Comparison of ENCODE assay signal across 9 cellular contexts in the genomic region with DNA sequence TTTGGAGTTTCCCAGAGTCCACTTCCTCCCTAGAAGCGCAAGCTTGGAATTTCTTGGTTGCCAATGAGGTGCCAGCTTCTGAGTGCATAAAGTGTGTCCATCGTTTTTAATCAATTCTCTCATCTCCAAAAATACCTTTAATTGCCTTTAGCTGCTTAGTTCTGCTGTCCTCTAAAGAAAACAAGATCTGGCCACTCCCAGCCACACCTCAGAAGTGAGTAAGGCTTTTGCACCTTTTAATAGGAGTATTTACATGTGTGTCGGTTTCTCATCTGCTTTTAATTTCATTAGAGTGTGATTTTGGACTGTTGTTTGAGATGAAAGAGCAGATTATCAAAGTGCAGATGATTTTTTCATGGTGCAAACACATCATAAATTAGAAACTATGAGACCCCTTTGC. TPM values are rescaled to one million over a fixed set of nuclear protein-coding genes. Genes with fewer than 3 reads are reported as not detected.
A peak's percentile ranks its signal among the peaks of the same experiment; 100 is the strongest.
DNase-seq lines count a peak whose midpoint lies in the region; FAIRE-seq and TF ChIP-seq lines count a peak whose summit lies in the region.
"Had no signal": no experiment of that assay in that cellular context is flagged by ENCODE, and none has a peak within 500 bp of the region (broad histone marks: within the 10 kb centered on the region; RNA-seq: fewer than 3 reads in every experiment).

No MANE protein-coding gene starts in this region.

- H3K14ac ChIP-seq in H1 (ENCODE audit: insufficient read length) (no peak overlapping the region), neuronal stem cell (ENCODE audit: low read length) (no peak overlapping the region)

- peaks cover 71 to 100% (median 90%) of the 10 kb centered on the region in 10 experiments for H3K4me1 ChIP-seq in BLaER1 treated with 17β-estradiol and CSF1 and Interleukin-3, amounts not matched to agents 10 nM and 100 nM
- peaks cover 98% of the 10 kb centered on the region for H3K4me1 ChIP-seq in OCI-LY3 (ENCODE audit: low read length)
- H3K4me1 ChIP-seq in H1 (replicated peaks in 1 of 4; ENCODE audit: control insufficient read depth in 3 of 4, insufficient read depth in 4 of 4, low read length in 3 of 4), result peaks cover 2 to 9% (median 6%) of the 10 kb centered on the region in 4 experiments; a peak in 5 of 7 replicates
- peaks cover 3 to 12% of the 10 kb centered on the region in 2 donors for H3K4me1 ChIP-seq in neuronal stem cell (ENCODE audit: control insufficient read depth in 2 of 2, insufficient read depth in 1 of 2, low read depth in 1 of 2, low read length in 2 of 2)

- peak overlapping the region in 5 of 11 experiments; percentile 2 to 23 (median 15); a peak in 5 of 22 replicates for H3K27ac ChIP-seq in BLaER1 treated with 17β-estradiol and CSF1 and Interleukin-3, amounts not matched to agents 10 nM and 100 nM
- H3K27ac ChIP-seq in OCI-LY3 (ENCODE audit: low read length) (peak overlapping the region; percentile 17), H1 (ENCODE audit: low read depth, low read length) (no peak overlapping the region), neuronal stem cell (replicated peaks; ENCODE audit: low read length) (no peak overlapping the region), brain microvascular endothelial cell (no peak overlapping the region)

- CTCF ChIA-PET in H1 (lab: Charles Lee; ENCODE audit: partially characterized antibody), result interaction anchor here (0.7 to 1.7 kb wide), 3 partner anchors 9 to 14 kb away, joined by 3 to 5 read pairs (median 4); no protein-coding TSS in a partner anchor

- no peak for TF ChIP-seq CTCF in OCI-LY3 (IDR thresholded peaks at IDR 0.05; ENCODE audit: low read depth, low read length)
- no peak for TF ChIP-seq CTCF in H1 (IDR thresholded peaks at IDR 0.05; ENCODE audit: control extremely low read depth in 1 of 3, insufficient read depth in 1 of 3, low read depth in 1 of 3, low read length in 3 of 3)
- TF ChIP-seq CTCF in brain microvascular endothelial cell (IDR thresholded peaks at IDR 0.05; ENCODE audit: low read depth, low read length, missing control alignments), result no peak

- H2AK5ac ChIP-seq in H1 (ENCODE audit: low read depth, low read length) (no peak overlapping the region), neuronal stem cell (ENCODE audit: low read depth, low read length) (no peak overlapping the region)

- DNase-seq in H1 (ENCODE audit: low read depth in 1 of 2, low spot score in 2 of 2), result no peak
- no peak for DNase-seq in neuronal stem cell (ENCODE audit: low spot score)
- no peak for DNase-seq in ecto neural progenitor cell (ENCODE audit: low spot score)
- no peak for DNase-seq in ACHN
- no peak for DNase-seq in AG08395 (ENCODE audit: low spot score)
- DNase-seq in brain microvascular endothelial cell, result no peak
- DNase-seq: thyroid gland had no signal

- peaks cover 24 to 92% (median 81%) of the 10 kb centered on the region in 11 experiments for H3K36me3 ChIP-seq in BLaER1 treated with 17β-estradiol and CSF1 and Interleukin-3, amounts not matched to agents 10 nM and 100 nM
- H3K36me3 ChIP-seq in OCI-LY3 (replicated peaks; ENCODE audit: low read depth, low read length) (peaks cover 84% of the 10 kb centered on the region), H1 (ENCODE audit: control insufficient read depth in 2 of 4, insufficient read depth in 4 of 4, low read length in 3 of 4) (no peaks in the 10 kb centered on the region), neuronal stem cell (replicated peaks in 1 of 2; ENCODE audit: control insufficient read depth in 2 of 2, insufficient read depth in 2 of 2, low read length in 2 of 2) (no peaks in the 10 kb centered on the region), brain microvascular endothelial cell (replicated peaks) (no peaks in the 10 kb centered on the region)
- H3K36me3 ChIP-seq: thyroid gland had no signal

- no peak overlapping the region for H3K4me3 ChIP-seq in BLaER1 treated with 17β-estradiol and CSF1 and Interleukin-3, amounts not matched to agents 10 nM and 100 nM
- H3K4me3 ChIP-seq in OCI-LY3 (ENCODE audit: low read length) (no peak overlapping the region), H1 (ENCODE audit: extremely low read depth in 1 of 4, insufficient read depth in 2 of 4, low read depth in 3 of 4, low read length in 4 of 4) (no peak overlapping the region), neuronal stem cell (ENCODE audit: low read length in 2 of 2) (no peak overlapping the region), brain microvascular endothelial cell (ENCODE audit: low read depth, low read length) (no peak overlapping the region)
- H3K4me3 ChIP-seq: thyroid gland had no signal

- in situ Hi-C loops in ACHN (cut with HindIII; ENCODE audit: low pct_ligation_motif_present, low pct_unique_long_range_greater_than_20kb, low sequenced_read_pairs), result no loop called here
- in situ Hi-C loops in brain microvascular endothelial cell (cut with HindIII; ENCODE audit: low pct_ligation_motif_present, low sequenced_read_pairs), result no loop called here

- H3K9me3 ChIP-seq in BLaER1 treated with 17β-estradiol and CSF1 and Interleukin-3, amounts not matched to agents 10 nM and 100 nM (replicated peaks in 1 of 11), result peaks cover 0 to 12% (median 9%) of the 10 kb centered on the region in 11 experiments; a peak in 9 of 22 replicates
- no peaks in the 10 kb centered on the region for H3K9me3 ChIP-seq in OCI-LY3 (ENCODE audit: insufficient read depth, low read length)
- H3K9me3 ChIP-seq in H1 (ENCODE audit: insufficient read depth in 2 of 2, low read depth in 1 of 2, low read length in 1 of 2), result no peaks in the 10 kb centered on the region
- no peaks in the 10 kb centered on the region for H3K9me3 ChIP-seq in neuronal stem cell (replicated peaks in 1 of 2; ENCODE audit: control insufficient read depth in 2 of 2, insufficient read depth in 1 of 2, low read depth in 1 of 2, low read length in 2 of 2)
- H3K9me3 ChIP-seq: thyroid gland had no signal

- H4K5ac ChIP-seq in H1 (ENCODE audit: insufficient read length, low read depth, low read length), result no peak overlapping the region

- H2BK12ac ChIP-seq in H1 (ENCODE audit: low read depth, low read length) (no peak overlapping the region), neuronal stem cell (ENCODE audit: low read length) (no peak overlapping the region)

- peaks cover 44 to 98% (median 96%) of the 10 kb centered on the region in 11 experiments; a peak in 21 of 22 replicates for H4K20me1 ChIP-seq in BLaER1 treated with 17β-estradiol and CSF1 and Interleukin-3, amounts not matched to agents 10 nM and 100 nM
- H4K20me1 ChIP-seq in OCI-LY3 (ENCODE audit: insufficient read depth, low read length), result peaks cover 100% of the 10 kb centered on the region
- no peaks in the 10 kb centered on the region for H4K20me1 ChIP-seq in H1 (replicated peaks in 1 of 2; ENCODE audit: control insufficient read depth in 1 of 2, insufficient read depth in 2 of 2, low read length in 2 of 2)

- no peaks in the 10 kb centered on the region for H3K27me3 ChIP-seq in BLaER1 treated with 17β-estradiol and CSF1 and Interleukin-3, amounts not matched to agents 10 nM and 100 nM
- no peaks in the 10 kb centered on the region for H3K27me3 ChIP-seq in OCI-LY3 (ENCODE audit: low read depth, low read length)
- H3K27me3 ChIP-seq in H1 (replicated peaks in 1 of 4; ENCODE audit: control insufficient read depth in 3 of 4, extremely low read depth in 1 of 4, insufficient read depth in 3 of 4, low read length in 3 of 4), result no peaks in the 10 kb centered on the region
- H3K27me3 ChIP-seq in neuronal stem cell (ENCODE audit: control insufficient read depth in 3 of 3, insufficient read depth in 3 of 3, low read depth in 1 of 3, low read length in 3 of 3), result no peaks in the 10 kb centered on the region
- no peaks in the 10 kb centered on the region for H3K27me3 ChIP-seq in brain microvascular endothelial cell (replicated peaks)
- H3K27me3 ChIP-seq: thyroid gland had no signal

- H3K56ac ChIP-seq in H1 (replicated peaks; ENCODE audit: insufficient read length, low read depth, low read length), result no peak overlapping the region

- H3K4me2 ChIP-seq in BLaER1 treated with 17β-estradiol and CSF1 and Interleukin-3, amounts not matched to agents 10 nM and 100 nM, result peak overlapping the region; percentile 14 to 95 (median 31); a peak in 16 of 22 replicates
- H3K4me2 ChIP-seq in OCI-LY3 (ENCODE audit: low read length) (peak overlapping the region; percentile 26; the same call in 1 of the 2 replicates), H1 (ENCODE audit: insufficient read depth in 1 of 2, low read depth in 2 of 2, low read length in 2 of 2) (no peak overlapping the region), neuronal stem cell (ENCODE audit: insufficient read depth, low read length, poor library complexity, severe bottlenecking) (no peak overlapping the region)

- no peak overlapping the region for H2BK20ac ChIP-seq in H1 (ENCODE audit: low read length)

- POLR2A ChIA-PET in H1 (lab: Charles Lee; ENCODE audit: partially characterized antibody), result no interaction called here

- H3K23me2 ChIP-seq in H1 (ENCODE audit: low read depth, low read length), result peaks cover 1% of the 10 kb centered on the region; the same call in 1 of the 2 replicates

- H2BK15ac ChIP-seq in H1 (ENCODE audit: low read length) (no peak overlapping the region), neuronal stem cell (ENCODE audit: low read length) (no peak overlapping the region)

- FAIRE-seq in H1 (lab: Jason Lieb, UNC), result no peak

- H3K79me2 ChIP-seq in OCI-LY3 (ENCODE audit: low read length), result peaks cover 100% of the 10 kb centered on the region
- H3K79me2 ChIP-seq in H1 (ENCODE audit: control insufficient read depth in 1 of 2, insufficient read depth in 2 of 2, low read length in 2 of 2), result no peaks in the 10 kb centered on the region

- H2BK120ac ChIP-seq in H1 (replicated peaks; ENCODE audit: low read depth, low read length) (no peak overlapping the region), neuronal stem cell (ENCODE audit: low read depth, low read length) (no peak overlapping the region)

- H3K23ac ChIP-seq in H1 (ENCODE audit: insufficient read length), result no peak overlapping the region
- no peak overlapping the region for H3K23ac ChIP-seq in neuronal stem cell (ENCODE audit: low read depth, low read length, poor library complexity)

- TF ChIP-seq EP300 in H1 (IDR thresholded peaks at IDR 0.05; ENCODE audit: borderline replicate concordance in 1 of 2, low read depth in 2 of 2, low read length in 2 of 2), result no peak

- H3K18ac ChIP-seq in H1 (ENCODE audit: extremely low read depth, low read length), result no peak overlapping the region
- H3K18ac ChIP-seq in neuronal stem cell (ENCODE audit: low read length), result no peak overlapping the region

- no peak for TF ChIP-seq POLR2A in H1 (IDR thresholded peaks at IDR 0.05; ENCODE audit: control extremely low read depth in 1 of 2, low read depth in 2 of 2, low read length in 2 of 2)

- H3K9ac ChIP-seq in BLaER1 treated with 17β-estradiol and CSF1 and Interleukin-3, amounts not matched to agents 10 nM and 100 nM, result peak overlapping the region in 1 of 11 experiments; percentile 15; a peak in 1 of 22 replicates
- H3K9ac ChIP-seq in OCI-LY3 (ENCODE audit: low read length) (no peak overlapping the region), H1 (replicated peaks in 1 of 4; ENCODE audit: extremely low read depth in 1 of 4, low read depth in 3 of 4, low read length in 3 of 4) (no peak overlapping the region), neuronal stem cell (ENCODE audit: low read depth, low read length, poor library complexity) (no peak overlapping the region)

- no peak overlapping the region for H4K91ac ChIP-seq in H1 (replicated peaks; ENCODE audit: insufficient read length, low read length)
- H4K91ac ChIP-seq in neuronal stem cell (ENCODE audit: low read depth, low read length, poor library complexity), result no peak overlapping the region

- no peak overlapping the region for H2BK5ac ChIP-seq in H1 (ENCODE audit: low read depth, low read length)
- H2BK5ac ChIP-seq in neuronal stem cell (ENCODE audit: low read length), result no peak overlapping the region

- no peak for TF ChIP-seq RAD21 in H1 (IDR thresholded peaks at IDR 0.05 in 1 of 2, conservative IDR thresholded peaks at IDR 0.05 in 1 of 2; ENCODE audit: low read depth in 2 of 2, low read length in 2 of 2)

- no peak overlapping the region for H2AFZ ChIP-seq in OCI-LY3 (ENCODE audit: low read depth, low read length)
- H2AFZ ChIP-seq in H1 (ENCODE audit: low read length), result 0 out of 2 replicates have a peak overlapping the region, but pooled peaks have one; percentile 1
- peak overlapping the region; percentile 82 for H2AFZ ChIP-seq in neuronal stem cell (ENCODE audit: low read length)

- H3K4ac ChIP-seq in H1 (replicated peaks; ENCODE audit: insufficient read length, low read depth, low read length) (no peak overlapping the region), neuronal stem cell (ENCODE audit: low read length) (no peak overlapping the region)

- no peaks in the 10 kb centered on the region for H3K79me1 ChIP-seq in H1 (ENCODE audit: low read depth, low read length)
- no peaks in the 10 kb centered on the region for H3K79me1 ChIP-seq in neuronal stem cell (ENCODE audit: low read depth, low read length)

- no peak overlapping the region for H4K8ac ChIP-seq in H1 (ENCODE audit: extremely low read depth, insufficient read depth, low read length)
- H4K8ac ChIP-seq in neuronal stem cell (ENCODE audit: low read depth, low read length), result no peak overlapping the region

- 95% methylated on average over 3 of the region's 3 CpGs; no CpG with 5 or more reads in 1 of the 2 experiments for WGBS in H1 (ENCODE audit: extremely low coverage in 1 of 2, insufficient coverage in 1 of 2, insufficient read length in 1 of 2, insufficient replicate concordance in 2 of 2, low coverage in 1 of 2, low lambda C conversion rate in 2 of 2, missing lambda C conversion rate in 1 of 2), 2 experiments
- WGBS in neuronal stem cell (ENCODE audit: extremely low coverage in 2 of 2, insufficient read length in 2 of 2, insufficient replicate concordance in 1 of 2), 2 donors, result no CpG with 5 or more reads among the region's 3 CpGs

RNA-seq across cellular contexts. Expression of gene CD44, which starts 20.1 kb away (rescaled TPM):
- total RNA-seq in H1 (2021; fragmentation: NEBNext Ultra II Directional; extraction: Animal tissue kit (Norgen Biotek cat#: 25700)), result 11.8 and 13.4 TPM in 2 replicates
- 9.9 and 13.7 TPM in 2 replicates for polyA plus RNA-seq in H1 (2011; rRNA removed)
- polyA plus RNA-seq in H1 (2011; cell fraction: cytosol; rRNA removed), result 8.9 TPM
- 13.7 TPM for polyA plus RNA-seq in H1 (2011; cell fraction: nucleus; rRNA removed)
- polyA plus RNA-seq in H1 (2012, experiment 1 of 2), result 10.0 to 13.9 TPM (median 12.5 TPM) in 4 replicates
- 4.9 TPM for polyA plus RNA-seq in H1 (2012, experiment 2 of 2)
- 18.4 TPM for polyA plus RNA-seq in H1 (2013, experiment 1 of 2)
- 22.9 TPM for polyA plus RNA-seq in H1 (2013, experiment 2 of 2)
- 18.6 and 28.2 TPM in 2 replicates for polyA minus RNA-seq in H1 (2011; rRNA and poly(A)+ RNA removed)
- polyA minus RNA-seq in H1 (2011; cell fraction: cytosol; rRNA and poly(A)+ RNA removed), result 9.8 TPM
- 25.2 TPM for polyA minus RNA-seq in H1 (2011; cell fraction: nucleus; rRNA and poly(A)+ RNA removed)
- 1.6 TPM for polyA plus RNA-seq in neuronal stem cell (2013, experiment 1 of 2)
- polyA plus RNA-seq in neuronal stem cell (2013, experiment 2 of 2), result 0.75 TPM

Comparison
In these comparisons a context has a peak if more than half of its experiments do, and no peak if none do; other contexts are left out.
1. H3K4me2 ChIP-seq: peak in BLaER1 treated with 17β-estradiol and CSF1 and Interleukin-3, amounts not matched to agents 10 nM and 100 nM (11 of 11) and OCI-LY3 (single experiment); none in H1 (0 of 2) and neuronal stem cell (single experiment).